Comparison of ENCODE assay signal across 35 cellular contexts in the genomic region with DNA sequence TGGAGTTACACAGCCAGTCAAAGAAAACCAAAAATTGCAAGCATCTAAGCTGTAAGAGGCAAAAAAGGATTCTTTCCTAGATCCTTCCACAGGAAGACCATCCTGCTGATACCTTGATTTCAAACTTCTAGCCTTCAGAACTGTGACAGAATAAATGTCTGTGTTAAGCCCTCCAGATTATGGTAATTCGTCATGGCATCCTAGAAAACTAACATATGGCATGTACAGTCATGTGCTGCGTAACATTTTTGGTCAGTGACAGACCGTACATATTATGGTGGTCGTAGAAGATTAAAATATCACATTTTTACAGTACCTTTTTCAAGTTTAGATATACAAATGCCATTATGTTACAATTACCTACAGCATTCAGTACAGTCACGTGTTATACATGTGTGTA.
"Had no signal": no experiment of that assay in that cellular context is flagged by ENCODE, and none has a peak within 500 bp of the region (broad histone marks: within the 10 kb centered on the region; RNA-seq: fewer than 3 reads in every experiment).

No MANE protein-coding gene starts in this region.

- DNase-seq: Karpas-422, Kasumi-1, MG63, MM.1S, MV-4-11, NCI-H1048, NCI-H1092, NCI-H1092 treated with DMSO at 0.1 percent for 48 hours, NCI-H1105, NCI-H1105 treated with DMSO at 0.1 percent for 48 hours, NCI-H1417, NCI-H1417 treated with DMSO at 0.1 percent for 48 hours, NCI-H1436, NCI-H1436 treated with DMSO at 0.1 percent for 48 hours, NCI-H146, NCI-H1694, NCI-H1694 treated with DMSO at 0.1 percent for 48 hours, NCI-H187, NCI-H187 treated with DMSO at 0.1 percent for 48 hours, NCI-H1930, NCI-H2029, NCI-H2029 treated with DMSO at 0.1 percent for 48 hours, NCI-H2081, NCI-H2081 treated with DMSO at 0.1 percent for 48 hours, NCI-H2107, NCI-H2171, NCI-H2171 treated with DMSO at 0.1 percent for 48 hours, NCI-H2227 treated with DMSO at 0.1 percent for 48 hours, NCI-H226, NCI-H345, NCI-H446, NCI-H446 treated with DMSO at 0.1 percent for 48 hours, NCI-H510A, NCI-H510A treated with DMSO at 0.1 percent for 48 hours had no signal

- H3K4me2 ChIP-seq: KMS-11 had no signal

- H3K27ac ChIP-seq: KMS-11 had no signal

- H3K9me3 ChIP-seq: MG63 had no signal

- H3K36me3 ChIP-seq: MG63 had no signal

- H3K4me3 ChIP-seq: MG63 had no signal

- H3K27me3 ChIP-seq: MG63 had no signal

- H3K9ac ChIP-seq: KMS-11 had no signal
